Comparison of ENCODE assay signal across 8 cellular contexts in genomic region chr5:142713151-142713706, GRCh38. TPM values are rescaled to one million over a fixed set of nuclear protein-coding genes. Genes with fewer than 3 reads are reported as not detected.
DNase-seq lines count a peak whose midpoint lies in the region; ATAC-seq and TF ChIP-seq lines count a peak whose summit lies in the region.

No MANE protein-coding gene starts in this region.

- peaks cover 0 to 7% (median 0%) of the 10 kb centered on the region in 11 donors for H3K9me3 Mint-ChIP-seq in naive thymus-derived CD4-positive, alpha-beta T cell
- peaks cover 3% of the 10 kb centered on the region for H3K9me3 Mint-ChIP-seq in stimulated activated memory B cell treated with anti-CD40 and anti-IgM and Interleukin-4, amounts not matched to agents 10 μg/mL and 1 μg/mL and 100 μg/mL, for 72 hours

- peak overlapping the region; percentile 55; the same call in 1 of the 2 replicates for H3K4ac ChIP-seq in IMR-90 (ENCODE audit: low read depth, low read length)

- peak overlapping the region; percentile 58; the same call in 1 of the 2 replicates for H4K91ac ChIP-seq in IMR-90 (ENCODE audit: insufficient read depth, low read depth, low read length)

- H3K4me2 ChIP-seq in IMR-90 (ENCODE audit: low read depth, low read length), result peak overlapping the region; percentile 87

- TF ChIP-seq RAD21 in IMR-90 (IDR thresholded peaks at IDR 0.05; ENCODE audit: low read length), result peak; percentile 55

- peak overlapping the region; percentile 67 for H2BK5ac ChIP-seq in IMR-90 (ENCODE audit: low read depth, low read length, poor library complexity, severe bottlenecking)

- H3K36me3 ChIP-seq in IMR-90 (ENCODE audit: control insufficient read depth, insufficient read depth, low read length) (no peaks in the 10 kb centered on the region), Panc1 (ENCODE audit: control insufficient read depth, insufficient read depth, low read length) (no peaks in the 10 kb centered on the region)
- H3K36me3 ChIP-seq in naive thymus-derived CD4-positive, alpha-beta T cell (ENCODE audit: control insufficient read depth in 2 of 3, insufficient read depth in 3 of 3, low read length in 3 of 3), result no peaks in the 10 kb centered on the region

- 4% methylated on average over 17 of the region's 28 CpGs; no CpG with 5 or more reads in 1 of the 2 experiments for WGBS in IMR-90 (ENCODE audit: extremely low coverage in 2 of 2, insufficient read length in 1 of 2), 2 experiments

- H2BK120ac ChIP-seq in IMR-90 (ENCODE audit: low read depth, low read length), result peak overlapping the region; percentile 81; the same call in 1 of the 2 replicates

- peak overlapping the region; percentile 69; the same call in 1 of the 2 replicates for H3K14ac ChIP-seq in IMR-90 (replicated peaks; ENCODE audit: low read depth, low read length)

- TF ChIP-seq CTCF in IMR-90 (conservative IDR thresholded peaks at IDR 0.05; ENCODE audit: low read depth, low read length) (peak; percentile 76), Panc1 (IDR thresholded peaks at IDR 0.05) (peak; percentile 100), fibroblast of mammary gland (conservative IDR thresholded peaks at IDR 0.05; ENCODE audit: control insufficient read depth, insufficient read depth, low read depth, low read length) (peak; percentile 71)

- no peaks in the 10 kb centered on the region for H3K9me3 ChIP-seq in IMR-90 (ENCODE audit: control insufficient read depth, insufficient read depth, low read length)
- no peaks in the 10 kb centered on the region for H3K9me3 ChIP-seq in Panc1 (ENCODE audit: control insufficient read depth, insufficient read depth, low read depth, low read length)
- no peaks in the 10 kb centered on the region for H3K9me3 ChIP-seq in naive thymus-derived CD4-positive, alpha-beta T cell (ENCODE audit: control insufficient read depth in 2 of 3, low read length in 3 of 3)

- H4K5ac ChIP-seq in IMR-90 (ENCODE audit: low read depth, low read length), result no peak overlapping the region

- H3K27me3 Mint-ChIP-seq in naive thymus-derived CD4-positive, alpha-beta T cell, result peaks cover 0 to 33% (median 4%) of the 10 kb centered on the region in 5 donors
- peaks cover 12% of the 10 kb centered on the region for H3K27me3 Mint-ChIP-seq in stimulated activated memory B cell treated with anti-CD40 and anti-IgM and Interleukin-4, amounts not matched to agents 10 μg/mL and 1 μg/mL and 100 μg/mL, for 72 hours

- H3K23ac ChIP-seq in IMR-90 (ENCODE audit: low read depth, low read length), result 0 out of 2 replicates have a peak overlapping the region, but pooled peaks have one; percentile 40

- peak overlapping the region in 1 of 2 experiments; percentile 73; a peak in 1 of 4 replicates for H4K8ac ChIP-seq in IMR-90 (ENCODE audit: low read depth in 2 of 2, low read length in 2 of 2)

- no peak for TF ChIP-seq POLR2A in IMR-90 (IDR thresholded peaks at IDR 0.05; ENCODE audit: low read depth, low read length)

- H3K79me1 ChIP-seq in IMR-90 (ENCODE audit: low read depth in 1 of 2, low read length in 2 of 2), result no peaks in the 10 kb centered on the region

- H2AK5ac ChIP-seq in IMR-90 (ENCODE audit: low read depth, low read length), result no peak overlapping the region

- H3K4me1 Mint-ChIP-seq in naive thymus-derived CD4-positive, alpha-beta T cell, result peaks cover 0 to 16% (median 10%) of the 10 kb centered on the region in 7 donors
- peaks cover 9% of the 10 kb centered on the region for H3K4me1 Mint-ChIP-seq in stimulated activated memory B cell treated with anti-CD40 and anti-IgM and Interleukin-4, amounts not matched to agents 10 μg/mL and 1 μg/mL and 100 μg/mL, for 72 hours

- no peak overlapping the region for H2BK15ac ChIP-seq in IMR-90 (ENCODE audit: low read depth, low read length)

- peak overlapping the region; percentile 45 to 82 (median 70) for H3K4me3 Mint-ChIP-seq in naive thymus-derived CD4-positive, alpha-beta T cell
- peak overlapping the region; percentile 81 for H3K4me3 Mint-ChIP-seq in stimulated activated memory B cell treated with anti-CD40 and anti-IgM and Interleukin-4, amounts not matched to agents 10 μg/mL and 1 μg/mL and 100 μg/mL, for 72 hours

- peak; percentile 97 for ATAC-seq in GM21529 (IDR thresholded peaks at IDR 0.05; ENCODE audit: unreplicated experiment)
- ATAC-seq in IMR-90 (ENCODE audit: low read depth), result peak; percentile 92
- peak; percentile 93 for ATAC-seq in Panc1
- peak; percentile 96 for ATAC-seq in naive thymus-derived CD4-positive, alpha-beta T cell
- peak; percentile 99 for ATAC-seq in stimulated activated memory B cell treated with anti-CD40 and anti-IgM and Interleukin-4, amounts not matched to agents 10 μg/mL and 1 μg/mL and 100 μg/mL, for 72 hours

- H3K56ac ChIP-seq in IMR-90 (ENCODE audit: extremely low read depth, insufficient read depth, low read length), result peak overlapping the region; percentile 80

- peak overlapping the region; percentile 79 for H3K4me3 ChIP-seq in IMR-90 (ENCODE audit: insufficient read depth, low read depth, low read length)
- H3K4me3 ChIP-seq in Panc1 (ENCODE audit: low read depth in 2 of 2, low read length in 2 of 2), result peak overlapping the region; percentile 57 to 80
- peak overlapping the region; percentile 67 for H3K4me3 ChIP-seq in fibroblast of mammary gland (ENCODE audit: control insufficient read depth, low read depth, low read length)
- H3K4me3 ChIP-seq in naive thymus-derived CD4-positive, alpha-beta T cell (ENCODE audit: low read length), result peak overlapping the region; percentile 61

- peak overlapping the region; percentile 98 for H2AFZ ChIP-seq in IMR-90 (replicated peaks; ENCODE audit: low read length, poor library complexity)

- intact Hi-C loops in IMR-90 (cut with micrococcal nuclease) (loop anchor here (1.0 to 10.0 kb wide), 4 partner anchors 59 to 1472 kb away; partner anchors contain the start of gene ARHGAP26), Panc1 (cut with micrococcal nuclease; ENCODE audit: unreplicated experiment) (no loop called here)
- intact Hi-C loops in naive thymus-derived CD4-positive, alpha-beta T cell (cut with micrococcal nuclease), result loop anchor here (1.0 to 5.0 kb wide), 11 partner anchors 57 to 1479 kb away; partner anchors contain the start of genes ARHGAP26 (in 2 of the 2), KCTD16 (in 1 of the 2) and YIPF5 (in 1 of the 2)

- no TSS peak for BruUV-seq in IMR-90 (replicated peaks; lab: Mats Ljungman, UMichigan)
- no TSS peak for BruUV-seq in Panc1 (replicated peaks; lab: Mats Ljungman, UMichigan)

- H3K27ac ChIP-seq in IMR-90 (ENCODE audit: insufficient read depth, low read length) (peak overlapping the region; percentile 43), Panc1 (ENCODE audit: low read length) (peak overlapping the region; percentile 75)
- H3K27ac ChIP-seq in naive thymus-derived CD4-positive, alpha-beta T cell (ENCODE audit: low read depth, low read length), result no peak overlapping the region

- H2AK9ac ChIP-seq in IMR-90 (replicated peaks; ENCODE audit: low read depth, low read length, poor library complexity), result no peak overlapping the region

- peak overlapping the region; percentile 54 for H2BK20ac ChIP-seq in IMR-90 (ENCODE audit: low read depth, low read length)

- H3K36me3 Mint-ChIP-seq in naive thymus-derived CD4-positive, alpha-beta T cell, result no peaks in the 10 kb centered on the region
- no peaks in the 10 kb centered on the region for H3K36me3 Mint-ChIP-seq in stimulated activated memory B cell treated with anti-CD40 and anti-IgM and Interleukin-4, amounts not matched to agents 10 μg/mL and 1 μg/mL and 100 μg/mL, for 72 hours

- peak; percentile 47 for DNase-seq in DMS153 treated with DMSO at 0.1 percent for 48 hours (lab: John Stamatoyannopoulos, UW; ENCODE audit: unreplicated experiment)
- DNase-seq in IMR-90, result peak; percentile 80
- DNase-seq in Panc1 (ENCODE audit: low read depth, low spot score), result peak; percentile 87
- peak; percentile 74 for DNase-seq in activated T-helper 1 cell treated with Interleukin-2 at 50 U/mL for 16 hours (ENCODE audit: low read depth)
- DNase-seq in fibroblast of mammary gland (ENCODE audit: low read depth), result peak; percentile 82
- peak; percentile 72 to 92 (median 86) for DNase-seq in naive thymus-derived CD4-positive, alpha-beta T cell

- POLR2A ChIA-PET in IMR-90 (lab: Charles Lee; ENCODE audit: unreplicated experiment) (no interaction called here), Panc1 (lab: Charles Lee) (interaction anchor here (0.6 kb wide), 1 partner anchor 291 kb away, joined by 4 read pairs; no protein-coding TSS in a partner anchor)
- POLR2A ChIA-PET in naive thymus-derived CD4-positive, alpha-beta T cell (lab: Charles Lee), result interaction anchor here (0.6 to 1.2 kb wide), 3 partner anchors 10 to 175 kb away, joined by 3 to 4 read pairs (median 4); no protein-coding TSS in a partner anchor

- H4K20me1 ChIP-seq in IMR-90 (ENCODE audit: insufficient read depth, low read length), result no peaks in the 10 kb centered on the region

- CTCF ChIA-PET in IMR-90 (lab: Yijun Ruan, JAX) (interaction anchor here (0.5 to 2.9 kb wide), 44 partner anchors 8 to 1467 kb away, joined by 3 to 33 read pairs (median 4); partner anchors contain the start of gene ARHGAP26), Panc1 (lab: Charles Lee) (interaction anchor here (0.5 to 2.2 kb wide), 32 partner anchors 11 to 549 kb away, joined by 3 to 33 read pairs (median 4); partner anchors contain the start of genes ARHGAP26 and FGF1)
- CTCF ChIA-PET in naive thymus-derived CD4-positive, alpha-beta T cell (lab: Charles Lee), result interaction anchor here (0.5 to 3.1 kb wide), 31 partner anchors 9 to 1117 kb away, joined by 3 to 28 read pairs (median 4); no protein-coding TSS in a partner anchor

- H3K4me1 ChIP-seq in IMR-90 (ENCODE audit: control insufficient read depth, insufficient read depth, low read length) (0 out of 2 replicates have a peak, but pooled peaks cover 2% of the 10 kb centered on the region), Panc1 (ENCODE audit: control insufficient read depth, insufficient read depth, low read length) (peaks cover 10% of the 10 kb centered on the region)
- peaks cover 0 to 7% of the 10 kb centered on the region in 2 donors for H3K4me1 ChIP-seq in naive thymus-derived CD4-positive, alpha-beta T cell (ENCODE audit: control insufficient read depth in 2 of 2, insufficient read depth in 2 of 2, low read length in 2 of 2)

- H3K9me1 ChIP-seq in IMR-90 (ENCODE audit: insufficient read depth, low read length), result no peaks in the 10 kb centered on the region

- peak overlapping the region in 2 of 9 donors; percentile 39 to 73 for H3K27ac Mint-ChIP-seq in naive thymus-derived CD4-positive, alpha-beta T cell
- peak overlapping the region; percentile 32 for H3K27ac Mint-ChIP-seq in stimulated activated memory B cell treated with anti-CD40 and anti-IgM and Interleukin-4, amounts not matched to agents 10 μg/mL and 1 μg/mL and 100 μg/mL, for 72 hours

- peak overlapping the region; percentile 68 for H3K9ac ChIP-seq in IMR-90 (ENCODE audit: low read depth, low read length)

- no peak overlapping the region for H3K18ac ChIP-seq in IMR-90 (ENCODE audit: low read depth, low read length)

- in situ Hi-C loops in IMR-90 (cut with MboI; ENCODE audit: low sequenced_read_pairs), result no loop called here
- in situ Hi-C loops in Panc1 (cut with HindIII; ENCODE audit: low pct_unique_long_range_greater_than_20kb, low sequenced_read_pairs), result no loop called here

- peaks cover 1% of the 10 kb centered on the region; the same call in 1 of the 2 replicates for H3K27me3 ChIP-seq in IMR-90 (ENCODE audit: control insufficient read depth, insufficient read depth, low read length)
- H3K27me3 ChIP-seq in Panc1 (ENCODE audit: control insufficient read depth, insufficient read depth, low read length), result no peaks in the 10 kb centered on the region
- H3K27me3 ChIP-seq in naive thymus-derived CD4-positive, alpha-beta T cell (ENCODE audit: control insufficient read depth in 2 of 2, insufficient read depth in 2 of 2, low read length in 2 of 2), result no peaks in the 10 kb centered on the region

- dilution Hi-C loops in IMR-90 (cut with HindIII; ENCODE audit: low sequenced_read_pairs, unreplicated experiment), result loop anchor here (25.0 kb wide), 1 partner anchor 174 kb away; no protein-coding TSS in a partner anchor

RNA-seq across cellular contexts. Expression of gene FGF1, which starts 27.3 kb away (rescaled TPM):
- 7.7 and 8.1 TPM in 2 replicates for total RNA-seq in IMR-90 (2012; rRNA removed)
- 7.6 and 8.5 TPM in 2 replicates for polyA plus RNA-seq in IMR-90 (2012; rRNA removed)
- polyA plus RNA-seq in IMR-90 (2012; cell fraction: cytosol; rRNA removed), result 2.3 and 3.6 TPM in 2 replicates
- 0.82 and 5.7 TPM in 2 replicates for polyA plus RNA-seq in IMR-90 (2012; cell fraction: nucleus; rRNA removed; ENCODE audit: low replicate concordance)
- total RNA-seq in Panc1 (2021; ENCODE audit: unreplicated experiment), result not detected
- polyA plus RNA-seq in Panc1 (2012; ENCODE audit: insufficient read length), result 0.21 TPM
- total RNA-seq in naive thymus-derived CD4-positive, alpha-beta T cell, result not detected
- not detected for polyA plus RNA-seq in naive thymus-derived CD4-positive, alpha-beta T cell

RNA-seq across cellular contexts. Expression of gene ARHGAP26, which starts 56.9 kb away (rescaled TPM):
- total RNA-seq in IMR-90 (2012; rRNA removed) (0.54 and 0.56 TPM in 2 replicates), Panc1 (2021; ENCODE audit: unreplicated experiment) (65.5 TPM)
- polyA plus RNA-seq in IMR-90 (2012; rRNA removed), result 0.27 and 0.56 TPM in 2 replicates
- 0.06 and 0.13 TPM in 2 replicates for polyA plus RNA-seq in IMR-90 (2012; cell fraction: cytosol; rRNA removed)
- polyA plus RNA-seq in IMR-90 (2012; cell fraction: nucleus; rRNA removed; ENCODE audit: low replicate concordance), result 0.40 and 2.1 TPM in 2 replicates
- 24.0 TPM for polyA plus RNA-seq in Panc1 (2012; ENCODE audit: insufficient read length)
- total RNA-seq in naive thymus-derived CD4-positive, alpha-beta T cell, result 100 to 1,000 TPM in 1 of 5 experiments, 10 to 100 TPM in 4; 20.1 to 123 (median 29.1) TPM
- 10 to 100 TPM; 10.5 to 12.9 TPM for polyA plus RNA-seq in naive thymus-derived CD4-positive, alpha-beta T cell

Comparison
In these comparisons a context has a peak if more than half of its experiments do, and no peak if none do; other contexts are left out.
1. RNA of gene ARHGAP26, which starts 56.9 kb away (total RNA-seq): 65.5 TPM in Panc1 (single experiment) and 20.1 to 123 TPM in naive thymus-derived CD4-positive, alpha-beta T cell; 0.54 to 0.56 TPM in IMR-90; every median in the first group is over 10 times any median in the second.
2. Peak in every context shown above with its lines, with median percentiles within 50 percentile points of each other: DNase-seq, ATAC-seq, H3K4me3 ChIP-seq and CTCF ChIP-seq.